18 cellular contexts compared by ENCODE assay signal in the genomic region with DNA sequence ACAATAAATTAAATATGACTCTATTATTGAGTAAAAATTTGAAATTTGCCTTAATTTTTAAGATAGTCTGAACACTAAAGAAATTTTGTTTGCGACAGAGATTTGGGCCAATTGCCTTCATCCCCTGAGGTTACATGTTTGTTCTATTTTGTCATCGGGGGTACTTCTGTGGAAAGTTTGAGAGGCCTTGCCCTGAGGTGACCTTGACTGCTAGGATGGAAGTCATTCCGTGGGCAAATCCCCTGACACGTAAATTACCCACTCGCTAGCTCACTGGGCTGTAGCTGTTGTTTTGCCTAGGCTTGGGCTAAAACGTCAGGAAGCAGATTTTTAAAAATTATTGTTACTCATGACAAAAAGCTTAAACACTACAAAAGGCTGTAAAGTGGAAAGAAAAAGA.
DNase-seq lines count a peak whose midpoint lies in the region; ATAC-seq and TF ChIP-seq lines count a peak whose summit lies in the region.
"Had no signal": no experiment of that assay in that cellular context is flagged by ENCODE, and none has a peak within 500 bp of the region (broad histone marks: within the 10 kb centered on the region; RNA-seq: fewer than 3 reads in every experiment).

No MANE protein-coding gene starts in this region.

- DNase-seq in SK-N-MC (ENCODE audit: low read depth, low spot score) (no peak), fibroblast of villous mesenchyme (ENCODE audit: low read depth) (peak; percentile 25), myocyte (ENCODE audit: low read depth) (peak; percentile 4), thoracic aorta (ENCODE audit: low spot score) (no peak), dermis blood vessel endothelial cell (no peak)
- DNase-seq in activated CD8-positive, alpha-beta memory T cell treated with anti-CD3 and anti-CD28 coated beads, Interleukin-2, amount 50 U/mL, for 4 hours = no peak
- DNase-seq: Calu3; CD4-positive, alpha-beta memory T cell; DMS53; IMR-90; Kasumi-1; MM.1S; NCI-H1105; NCI-H1694 treated with DMSO at 0.1 percent for 48 hours; NCI-H69; NK-92 treated with Interleukin-12 subunit alpha and Interleukin-12 subunit beta, amount 100 ng/mL, for 24 hours had no signal

- H3K9me3 ChIP-seq in SK-N-MC (ENCODE audit: low read depth, low read length) (no peaks in the 10 kb centered on the region), thoracic aorta (peaks cover 8% of the 10 kb centered on the region)
- H3K9me3 ChIP-seq: HAP-1 had no signal

- ATAC-seq in thoracic aorta (ENCODE audit: insufficient number of reproducible peaks, low FRiP score, low read depth) = peak; percentile 76
- ATAC-seq in GM21390 (IDR thresholded peaks at IDR 0.05; ENCODE audit: unreplicated experiment) = no peak

- peaks cover 12 to 23% of the 10 kb centered on the region in 2 donors for H3K4me1 ChIP-seq in thoracic aorta (ENCODE audit: control insufficient read depth in 1 of 2, low read depth in 2 of 2)

- H3K9ac ChIP-seq in SK-N-MC (ENCODE audit: insufficient read length) = no peak overlapping the region

- H3K4me3 ChIP-seq in SK-N-MC = 0 out of 2 replicates have a peak overlapping the region, but pooled peaks have one; percentile 25
- no peak overlapping the region for H3K4me3 ChIP-seq in fibroblast of villous mesenchyme (ENCODE audit: low read depth, low read length)
- peak overlapping the region; percentile 59 for H3K4me3 ChIP-seq in thoracic aorta
- H3K4me3 ChIP-seq: HAP-1 had no signal

- H3K27ac ChIP-seq in SK-N-MC (no peak overlapping the region), thoracic aorta (peak overlapping the region; percentile 56 to 72)

- H3K36me3 ChIP-seq in SK-N-MC (ENCODE audit: insufficient read depth, low read length) (no peaks in the 10 kb centered on the region), thoracic aorta (no peaks in the 10 kb centered on the region)
- H3K36me3 ChIP-seq: HAP-1 had no signal

- no peak for TF ChIP-seq CTCF in fibroblast of villous mesenchyme (IDR thresholded peaks at IDR 0.05; ENCODE audit: insufficient read depth, low read depth, low read length)
- no peak for TF ChIP-seq CTCF in thoracic aorta (IDR thresholded peaks at IDR 0.05)

- no peaks in the 10 kb centered on the region for H3K27me3 ChIP-seq in thoracic aorta (replicated peaks; ENCODE audit: insufficient read depth)

Comparison
In these comparisons a context has a peak if more than half of its experiments do, and no peak if none do; other contexts are left out.
1. DNase-seq: peak in fibroblast of villous mesenchyme (single experiment) and myocyte (single experiment); none in SK-N-MC (single experiment), thoracic aorta (single experiment), activated CD8-positive, alpha-beta memory T cell treated with anti-CD3 and anti-CD28 coated beads, Interleukin-2, amount 50 U/mL, for 4 hours (single experiment) and dermis blood vessel endothelial cell (single experiment).